In genomic region chr9:113516840-113517577, GRCh38 we compare ENCODE assay signal across 8 cellular contexts. TPM values are rescaled to one million over a fixed set of nuclear protein-coding genes. Genes with fewer than 3 reads are reported as not detected.
DNase-seq lines count a peak whose midpoint lies in the region; ATAC-seq and TF ChIP-seq lines count a peak whose summit lies in the region.

No MANE protein-coding gene starts in this region.

- in situ Hi-C loops in GM13977 (cut with MboI; ENCODE audit: low pct_unique_long_range_greater_than_20kb, low sequenced_read_pairs, unreplicated experiment): no loop called here

- peak; percentile 85 for DNase-seq in GM13977 (ENCODE audit: low spot score)
- DNase-seq in NOMO-1 treated with dmso at 0.1 percent for 144 hours (lab: John Stamatoyannopoulos, UW; ENCODE audit: unreplicated experiment): peak; percentile 21
- DNase-seq in activated T-helper 9 cell treated with anti-CD3 and anti-CD28 coated beads, Interleukin-2, amount 50 U/mL, for 16 hours (ENCODE audit: low read depth): peak; percentile 53
- peak; percentile 69 for DNase-seq in renal cortical epithelial cell (ENCODE audit: low read depth)
- no peak for DNase-seq in foreskin melanocyte
- DNase-seq in SW480 (ENCODE audit: low spot score): no peak
- DNase-seq in anterior cingulate cortex (lab: John Stamatoyannopoulos, UW): no peak

- ATAC-seq in HG02610 (IDR thresholded peaks at IDR 0.05; ENCODE audit: unreplicated experiment): peak; percentile 84

- TF ChIP-seq CTCF in GM13977 (IDR thresholded peaks at IDR 0.05; ENCODE audit: extremely low read depth, insufficient read depth, missing control alignments): no peak

RNA-seq across cellular contexts. Expression of gene RGS3, which starts 53.5 kb away (rescaled TPM):
- 56.1 and 76.2 TPM in 2 replicates for total RNA-seq in renal cortical epithelial cell

Comparison
In these comparisons a context has a peak if more than half of its experiments do, and no peak if none do; other contexts are left out.
1. DNase-seq: peak in GM13977 (single experiment), NOMO-1 treated with dmso at 0.1 percent for 144 hours (single experiment), activated T-helper 9 cell treated with anti-CD3 and anti-CD28 coated beads, Interleukin-2, amount 50 U/mL, for 16 hours (single experiment) and renal cortical epithelial cell (single experiment); none in foreskin melanocyte (single experiment), SW480 (single experiment) and anterior cingulate cortex (0 of 58).